In genomic region chr7:149153346-149153745, GRCh38 we compare ENCODE assay signal across 20 cellular contexts. TPM values are rescaled to one million over a fixed set of nuclear protein-coding genes. Genes with fewer than 3 reads are reported as not detected.
DNase-seq lines count a peak whose midpoint lies in the region; ATAC-seq, FAIRE-seq and TF ChIP-seq lines count a peak whose summit lies in the region.
"Had no signal": no experiment of that assay in that cellular context is flagged by ENCODE, and none has a peak within 500 bp of the region (broad histone marks: within the 10 kb centered on the region; RNA-seq: fewer than 3 reads in every experiment).

No MANE protein-coding gene starts in this region.

- DNase-seq in NCI-H82 (lab: John Stamatoyannopoulos, UW) (peak; percentile 57), NCI-H82 treated with DMSO at 0.1 percent for 48 hours (lab: John Stamatoyannopoulos, UW; ENCODE audit: unreplicated experiment) (no peak), HEK293T (ENCODE audit: extremely low spot score) (no peak), GM12878 (ENCODE audit: low read depth, low spot score) (no peak), nephron progenitor cell (no peak), trophoblast cell (no peak)
- no peak for DNase-seq in stimulated activated naive B cell treated with anti-CD40 and anti-IgM and Interleukin-4, amounts not matched to agents 10 μg/mL and 1 μg/mL and 100 μg/mL, for 72 hours
- DNase-seq: 8988T; C1 segment of cervical spinal cord; CD4-positive, alpha-beta memory T cell; DMS79 treated with DMSO at 0.1 percent for 48 hours; EL had no signal

- no TSS peak for BruUV-seq in GM12878 (replicated peaks; lab: Mats Ljungman, UMichigan)

- no peak overlapping the region for H2BK120ac ChIP-seq in trophoblast cell (ENCODE audit: insufficient read depth, low read length, poor library complexity)

- H3K4me1 ChIP-seq in GM12878 (ENCODE audit: control insufficient read depth, insufficient read depth, low read length) (no peaks in the 10 kb centered on the region), trophoblast cell (ENCODE audit: control insufficient read depth in 1 of 2, insufficient read depth in 2 of 2, low read length in 2 of 2) (peaks cover 6 to 10% of the 10 kb centered on the region in 2 experiments)

- H2AFZ ChIP-seq in GM12878 (ENCODE audit: control insufficient read depth, low read depth, low read length) (no peak overlapping the region), trophoblast cell (ENCODE audit: insufficient read depth, low read length, poor library complexity) (no peak overlapping the region)

- H3K14ac ChIP-seq in trophoblast cell (ENCODE audit: low read length), result no peak overlapping the region

- 76% methylated on average over 2 of the region's 2 CpGs for WGBS in GM12878 (ENCODE audit: insufficient coverage, insufficient replicate concordance, low lambda C conversion rate, missing lambda C conversion rate)
- no CpG with 5 or more reads among the region's 2 CpGs for WGBS in trophoblast cell (ENCODE audit: extremely low coverage, insufficient coverage, insufficient read length)

- H3K27ac Mint-ChIP-seq in nephron progenitor cell, result peak overlapping the region; percentile 12
- H3K27ac Mint-ChIP-seq in stimulated activated naive B cell treated with anti-CD40 and anti-IgM and Interleukin-4, amounts not matched to agents 10 μg/mL and 1 μg/mL and 100 μg/mL, for 72 hours, result no peak overlapping the region
- H3K27ac Mint-ChIP-seq: B cell had no signal

- TF ChIP-seq POLR2A in GM12878 (IDR thresholded peaks at IDR 0.05; ENCODE audit: low read depth, low read length), result no peak

- RAD21 ChIA-PET in GM12878 (lab: Charles Lee; ENCODE audit: unreplicated experiment), result no interaction called here

- H3K4me3 ChIP-seq in GM12878, result no peak overlapping the region
- H3K4me3 ChIP-seq in trophoblast cell (ENCODE audit: low read depth, low read length), result no peak overlapping the region

- H3K9me3 ChIP-seq in GM12878 (replicated peaks; ENCODE audit: control insufficient read depth, insufficient read depth, low read length) (no peaks in the 10 kb centered on the region), trophoblast cell (ENCODE audit: insufficient read depth, low read depth, low read length) (no peaks in the 10 kb centered on the region)

- H4K20me1 ChIP-seq in GM12878 (ENCODE audit: control insufficient read depth, insufficient read depth), result no peaks in the 10 kb centered on the region

- no peaks in the 10 kb centered on the region for H3K27me3 ChIP-seq in GM12878 (replicated peaks in 1 of 2; ENCODE audit: control insufficient read depth in 2 of 2, insufficient read depth in 2 of 2, low read length in 1 of 2)
- H3K27me3 ChIP-seq in trophoblast cell (ENCODE audit: insufficient read depth, low read length), result no peaks in the 10 kb centered on the region

- POLR2A ChIA-PET in HEK293T (lab: Yijun Ruan, JAX) (interaction anchor here (0.9 kb wide), 1 partner anchor 28 kb away, joined by 3 read pairs; no protein-coding TSS in a partner anchor), GM12878 (lab: Charles Lee) (no interaction called here)

- TF ChIP-seq CTCF in GM12878 (IDR thresholded peaks at IDR 0.05 in 2 of 3, conservative IDR thresholded peaks at IDR 0.05 in 1 of 3; ENCODE audit: control insufficient read depth in 2 of 3, extremely low read depth in 1 of 3, insufficient read depth in 1 of 3, low read depth in 3 of 3, low read length in 3 of 3) (no peak), nephron progenitor cell (IDR thresholded peaks at IDR 0.05) (no peak)

- no peak overlapping the region for H4K91ac ChIP-seq in trophoblast cell (ENCODE audit: low read depth, low read length)

- SMC1A ChIA-PET in GM12878 (lab: Charles Lee; ENCODE audit: uncharacterized antibody, unreplicated experiment), result no interaction called here

- H4K12ac ChIP-seq in trophoblast cell (ENCODE audit: low read depth, low read length), result no peak overlapping the region

- no peak overlapping the region for H3K18ac ChIP-seq in trophoblast cell (ENCODE audit: low read length)

- in situ Hi-C loops in GM12878 (cut with MboI), result no loop called here

- H2BK5ac ChIP-seq in trophoblast cell (ENCODE audit: low read depth, low read length, poor library complexity), result no peak overlapping the region

- H3K27me3 Mint-ChIP-seq in nephron progenitor cell (ENCODE audit: low read depth, poor library complexity), result peaks cover 2% of the 10 kb centered on the region
- no peaks in the 10 kb centered on the region for H3K27me3 Mint-ChIP-seq in stimulated activated naive B cell treated with anti-CD40 and anti-IgM and Interleukin-4, amounts not matched to agents 10 μg/mL and 1 μg/mL and 100 μg/mL, for 72 hours
- H3K27me3 Mint-ChIP-seq: B cell; CD4-positive, alpha-beta memory T cell had no signal

- no peak for TF ChIP-seq RAD21 in GM12878 (IDR thresholded peaks at IDR 0.05; ENCODE audit: insufficient read depth, low read depth, low read length)

- peaks cover 26% of the 10 kb centered on the region for H3K4me1 Mint-ChIP-seq in nephron progenitor cell
- peaks cover 12 to 27% of the 10 kb centered on the region in 2 donors for H3K4me1 Mint-ChIP-seq in stimulated activated naive B cell treated with anti-CD40 and anti-IgM and Interleukin-4, amounts not matched to agents 10 μg/mL and 1 μg/mL and 100 μg/mL, for 72 hours

- H2BK12ac ChIP-seq in trophoblast cell (ENCODE audit: low read length), result no peak overlapping the region

- intact Hi-C loops in GM12878 (cut with micrococcal nuclease; ENCODE audit: unreplicated experiment), result no loop called here

- no peak for TF ChIP-seq EP300 in GM12878 (IDR thresholded peaks at IDR 0.05; ENCODE audit: borderline replicate concordance in 1 of 2, control insufficient read depth in 1 of 2, low read depth in 2 of 2, low read length in 2 of 2)

- H4K8ac ChIP-seq in trophoblast cell (ENCODE audit: low read depth, low read length), result no peak overlapping the region

- H3K4me3 Mint-ChIP-seq in nephron progenitor cell, result no peak overlapping the region
- H3K4me3 Mint-ChIP-seq in stimulated activated naive B cell treated with anti-CD40 and anti-IgM and Interleukin-4, amounts not matched to agents 10 μg/mL and 1 μg/mL and 100 μg/mL, for 72 hours, result no peak overlapping the region
- H3K4me3 Mint-ChIP-seq: B cell; CD4-positive, alpha-beta memory T cell had no signal

- H3K9me3 Mint-ChIP-seq in nephron progenitor cell, result peaks cover 12% of the 10 kb centered on the region
- no peaks in the 10 kb centered on the region for H3K9me3 Mint-ChIP-seq in stimulated activated naive B cell treated with anti-CD40 and anti-IgM and Interleukin-4, amounts not matched to agents 10 μg/mL and 1 μg/mL and 100 μg/mL, for 72 hours
- H3K9me3 Mint-ChIP-seq: CD4-positive, alpha-beta memory T cell had no signal

- H3K4ac ChIP-seq in trophoblast cell (ENCODE audit: low read depth, low read length), result no peak overlapping the region

- H3K4me2 ChIP-seq in GM12878 (ENCODE audit: control insufficient read depth, insufficient read depth), result no peak overlapping the region
- no peak overlapping the region for H3K4me2 ChIP-seq in trophoblast cell (ENCODE audit: low read length)

- no peak overlapping the region for H3K9ac ChIP-seq in GM12878 (ENCODE audit: control insufficient read depth, insufficient read depth, low read length)
- no peak overlapping the region for H3K9ac ChIP-seq in trophoblast cell (ENCODE audit: low read length)

- ATAC-seq in GM12878 (no peak), GM18909 (IDR thresholded peaks at IDR 0.05; ENCODE audit: poor library complexity, unreplicated experiment) (no peak)
- ATAC-seq in stimulated activated naive B cell treated with anti-CD40 and anti-IgM and Interleukin-4, amounts not matched to agents 10 μg/mL and 1 μg/mL and 100 μg/mL, for 72 hours (replicated peaks), result no peak
- ATAC-seq: HCT116, HepG2 had no signal

- CTCF ChIA-PET in HEK293T (lab: Yijun Ruan, JAX) (interaction anchor here (0.7 kb wide), 1 partner anchor 36 kb away, joined by 4 read pairs; no protein-coding TSS in a partner anchor), GM12878 (lab: Yijun Ruan, JAX) (interaction anchor here (1.3 kb wide), 1 partner anchor 8 kb away, joined by 3 read pairs; no protein-coding TSS in a partner anchor)

- H3K36me3 ChIP-seq in GM12878 (ENCODE audit: control insufficient read depth in 2 of 2, insufficient read depth in 2 of 2, low read length in 1 of 2), result peaks cover 0 to 5% of the 10 kb centered on the region in 2 experiments; a peak in 3 of 4 replicates
- peaks cover 12 to 20% of the 10 kb centered on the region in 2 experiments for H3K36me3 ChIP-seq in trophoblast cell (ENCODE audit: control insufficient read depth in 1 of 2, insufficient read depth in 2 of 2, low read length in 2 of 2)

- FAIRE-seq in GM12878 (lab: Jason Lieb, UNC), result no peak
- FAIRE-seq: G401.6, GM12892, GM19239, HepG2, HTR-8/SVneo had no signal

- no peak overlapping the region for H2AK5ac ChIP-seq in trophoblast cell (ENCODE audit: low read length)

- no peak overlapping the region for H3K23ac ChIP-seq in trophoblast cell (ENCODE audit: low read length)

- H3K79me1 ChIP-seq in trophoblast cell (ENCODE audit: low read length), result peaks cover under 1% of the 10 kb centered on the region

- H3K27ac ChIP-seq in GM12878 (ENCODE audit: control insufficient read depth, insufficient read depth) (no peak overlapping the region), trophoblast cell (ENCODE audit: low read depth, low read length) (no peak overlapping the region)

- H3K36me3 Mint-ChIP-seq in nephron progenitor cell (ENCODE audit: low read depth), result peaks cover 59% of the 10 kb centered on the region
- H3K36me3 Mint-ChIP-seq in stimulated activated naive B cell treated with anti-CD40 and anti-IgM and Interleukin-4, amounts not matched to agents 10 μg/mL and 1 μg/mL and 100 μg/mL, for 72 hours, result peaks cover 24 to 48% of the 10 kb centered on the region in 2 donors

- H3K79me2 ChIP-seq in GM12878 (ENCODE audit: control insufficient read depth, insufficient read depth, low read length), result peaks cover 30% of the 10 kb centered on the region
- H3K79me2 ChIP-seq in trophoblast cell (ENCODE audit: control insufficient read depth, insufficient read depth, low read length, poor library complexity), result peaks cover 1% of the 10 kb centered on the region

RNA-seq across cellular contexts. Expression of gene ZNF398, which starts 6.1 kb away (rescaled TPM):
- total RNA-seq in GM12878 (2013; cell fraction: nucleolus; rRNA removed), result 18.3 and 23.5 TPM in 2 replicates
- total RNA-seq in GM12878 (2014; rRNA removed) (9.8 and 13.6 TPM in 2 replicates), GM12878 (2014; rRNA removed; fragmentation: Illumina TruSeq; extraction: Trizol) (9.3 and 9.5 TPM in 2 replicates), GM12878 (2021) (12.9 and 15.3 TPM in 2 replicates)
- polyA plus RNA-seq in GM12878 (2011; ENCODE audit: low read depth), result 3.9 TPM
- polyA plus RNA-seq in GM12878 (2011; rRNA removed) (4.1 and 8.1 TPM in 2 replicates), GM12878 (2014; fragmentation: Illumina TruSeq; extraction: Trizol) (8.3 and 10.4 TPM in 2 replicates), GM12878 (2014; fragmentation: Nextera tagmentation; extraction: Ambion mirVana) (1 to 10 TPM; 2.3 to 2.5 TPM), GM12878 (2014; rRNA removed) (7.8 and 9.3 TPM in 2 replicates), GM12878 (2016; fragmentation: Nextera tagmentation; extraction: Ambion mirVana) (10 to 100 TPM; 10.6 to 10.9 TPM)
- polyA plus RNA-seq in GM12878 (2011; cell fraction: cytosol; rRNA removed), result 7.9 and 9.8 TPM in 2 replicates
- 12.4 and 12.9 TPM in 2 replicates for polyA plus RNA-seq in GM12878 (2011; cell fraction: nucleus; rRNA removed)
- polyA plus RNA-seq in GM12878 (2012), result 4.8 TPM in 2 replicates
- polyA minus RNA-seq in GM12878 (2011; rRNA and poly(A)+ RNA removed), result 20.1 and 23.0 TPM in 2 replicates
- polyA minus RNA-seq in GM12878 (2011; cell fraction: cytosol; rRNA and poly(A)+ RNA removed), result 6.5 TPM in 2 replicates
- 9.1 and 18.6 TPM in 2 replicates for polyA minus RNA-seq in GM12878 (2011; cell fraction: nucleus; rRNA and poly(A)+ RNA removed)
- polyA plus RNA-seq in trophoblast cell (2013), result 11.0 TPM in 2 replicates

RNA-seq across cellular contexts. Expression of gene ZNF425, which starts 27.2 kb away (rescaled TPM):
- total RNA-seq in GM12878 (2013; cell fraction: nucleolus; rRNA removed), result 0.84 and 0.95 TPM in 2 replicates
- total RNA-seq in GM12878 (2014; rRNA removed), result 0.79 and 1.0 TPM in 2 replicates
- 0.88 and 1.2 TPM in 2 replicates for total RNA-seq in GM12878 (2014; rRNA removed; fragmentation: Illumina TruSeq; extraction: Trizol)
- total RNA-seq in GM12878 (2021), result 0.69 and 1.6 TPM in 2 replicates
- polyA plus RNA-seq in GM12878 (2011; ENCODE audit: low read depth), result 0.21 TPM
- 0.53 and 0.95 TPM in 2 replicates for polyA plus RNA-seq in GM12878 (2011; rRNA removed)
- 0.53 and 0.66 TPM in 2 replicates for polyA plus RNA-seq in GM12878 (2011; cell fraction: cytosol; rRNA removed)
- polyA plus RNA-seq in GM12878 (2011; cell fraction: nucleus; rRNA removed), result 0.40 and 0.53 TPM in 2 replicates
- polyA plus RNA-seq in GM12878 (2012), result 0.39 and 0.59 TPM in 2 replicates
- 0.25 and 1.0 TPM in 2 replicates for polyA plus RNA-seq in GM12878 (2014; fragmentation: Illumina TruSeq; extraction: Trizol)
- polyA plus RNA-seq in GM12878 (2014; fragmentation: Nextera tagmentation; extraction: Ambion mirVana), result under 1 TPM; 0.19 to 0.20 TPM
- 0.41 and 0.99 TPM in 2 replicates for polyA plus RNA-seq in GM12878 (2014; rRNA removed)
- 1 to 10 TPM; 1.8 TPM for polyA plus RNA-seq in GM12878 (2016; fragmentation: Nextera tagmentation; extraction: Ambion mirVana)
- polyA minus RNA-seq in GM12878 (2011; rRNA and poly(A)+ RNA removed), result 0.73 and 1.0 TPM in 2 replicates
- not detected in 2 replicates for polyA minus RNA-seq in GM12878 (2011; cell fraction: cytosol; rRNA and poly(A)+ RNA removed)
- polyA minus RNA-seq in GM12878 (2011; cell fraction: nucleus; rRNA and poly(A)+ RNA removed), result 0.48 TPM in 2 replicates
- polyA plus RNA-seq in trophoblast cell (2013), result 2.8 and 2.9 TPM in 2 replicates

RNA-seq across cellular contexts. Expression of gene ZNF282, which starts 42.0 kb away (rescaled TPM):
- 29.0 and 61.3 TPM in 2 replicates for total RNA-seq in GM12878 (2013; cell fraction: nucleolus; rRNA removed)
- total RNA-seq in GM12878 (2014; rRNA removed) (14.2 and 15.2 TPM in 2 replicates), GM12878 (2014; rRNA removed; fragmentation: Illumina TruSeq; extraction: Trizol) (8.3 and 8.4 TPM in 2 replicates), GM12878 (2021) (28.4 and 30.9 TPM in 2 replicates)
- polyA plus RNA-seq in GM12878 (2011; ENCODE audit: low read depth), result 3.8 TPM
- polyA plus RNA-seq in GM12878 (2011; rRNA removed) (6.5 and 14.3 TPM in 2 replicates), GM12878 (2014; fragmentation: Illumina TruSeq; extraction: Trizol) (2.7 and 7.8 TPM in 2 replicates), GM12878 (2014; fragmentation: Nextera tagmentation; extraction: Ambion mirVana) (under 1 TPM; 0.35 to 0.84 TPM), GM12878 (2014; rRNA removed) (18.2 and 28.3 TPM in 2 replicates), GM12878 (2016; fragmentation: Nextera tagmentation; extraction: Ambion mirVana) (1 to 10 TPM; 2.2 to 2.5 TPM)
- 11.9 and 17.1 TPM in 2 replicates for polyA plus RNA-seq in GM12878 (2011; cell fraction: cytosol; rRNA removed)
- 22.0 and 28.1 TPM in 2 replicates for polyA plus RNA-seq in GM12878 (2011; cell fraction: nucleus; rRNA removed)
- polyA plus RNA-seq in GM12878 (2012), result 10.7 and 12.8 TPM in 2 replicates
- polyA minus RNA-seq in GM12878 (2011; rRNA and poly(A)+ RNA removed), result 8.1 and 18.7 TPM in 2 replicates
- 10.2 and 11.0 TPM in 2 replicates for polyA minus RNA-seq in GM12878 (2011; cell fraction: cytosol; rRNA and poly(A)+ RNA removed)
- polyA minus RNA-seq in GM12878 (2011; cell fraction: nucleus; rRNA and poly(A)+ RNA removed), result 16.7 and 17.4 TPM in 2 replicates
- polyA plus RNA-seq in trophoblast cell (2013), result 11.3 and 11.5 TPM in 2 replicates
